Comparison of ENCODE assay signal across 8 cellular contexts in genomic region chr6:27605401-27606342, GRCh38.
DNase-seq lines count a peak whose midpoint lies in the region; ATAC-seq, FAIRE-seq and TF ChIP-seq lines count a peak whose summit lies in the region.

No MANE protein-coding gene starts in this region.

- H3K4me3 Mint-ChIP-seq in endothelial cell (ENCODE audit: unreplicated experiment): peak overlapping the region; percentile 88
- H3K4me3 Mint-ChIP-seq in stimulated activated naive B cell treated with anti-CD40 and anti-IgM and Interleukin-4, amounts not matched to agents 10 μg/mL and 1 μg/mL and 100 μg/mL, for 72 hours: peak overlapping the region; percentile 1 to 72

- intact Hi-C loops in HepG2 (cut with micrococcal nuclease; ENCODE audit: unreplicated experiment) (loop anchor here (5.0 kb wide), 1 partner anchor 103 kb away; no protein-coding TSS in a partner anchor), right lobe of liver (cut with DNase I) (no loop called here), PC-3 (cut with micrococcal nuclease) (no loop called here), esophagus squamous epithelium (cut with DNase I) (no loop called here)

- TF ChIP-seq POLR2A in HepG2 (IDR thresholded peaks at IDR 0.05; ENCODE audit: insufficient read depth in 1 of 2, low read depth in 2 of 2, low read length in 2 of 2): no peak
- TF ChIP-seq POLR2A in right lobe of liver (IDR thresholded peaks at IDR 0.05): no peak
- no peak for TF ChIP-seq POLR2A in esophagus squamous epithelium (IDR thresholded peaks at IDR 0.05)

- no peaks in the 10 kb centered on the region for H3K9me3 ChIP-seq in HepG2 (ENCODE audit: low read length)
- no peaks in the 10 kb centered on the region for H3K9me3 ChIP-seq in right lobe of liver
- no peaks in the 10 kb centered on the region for H3K9me3 ChIP-seq in PC-3 (ENCODE audit: low read length)
- peaks cover 0 to 6% (median 0%) of the 10 kb centered on the region in 3 donors for H3K9me3 ChIP-seq in esophagus squamous epithelium

- H3K79me2 ChIP-seq in HepG2 (ENCODE audit: insufficient read depth, low read length) (no peaks in the 10 kb centered on the region), PC-3 (ENCODE audit: low read length) (no peaks in the 10 kb centered on the region)

- no peaks in the 10 kb centered on the region for H3K36me3 ChIP-seq in HepG2 (replicated peaks in 1 of 2; ENCODE audit: control insufficient read depth in 1 of 2, insufficient read depth in 2 of 2, low read length in 2 of 2)
- H3K36me3 ChIP-seq in right lobe of liver: no peaks in the 10 kb centered on the region
- no peaks in the 10 kb centered on the region for H3K36me3 ChIP-seq in PC-3 (ENCODE audit: low read depth, low read length)
- H3K36me3 ChIP-seq in esophagus squamous epithelium: no peaks in the 10 kb centered on the region

- 31% methylated on average over 31 of the region's 31 CpGs for WGBS in HepG2 (ENCODE audit: low lambda C conversion rate)
- 7% methylated on average over 29 of the region's 31 CpGs for WGBS in right lobe of liver (ENCODE audit: insufficient coverage, low coverage, low lambda C conversion rate, missing lambda C conversion rate)
- WGBS in esophagus squamous epithelium, 2 donors: 11 to 17% methylated on average over 30 to 31 of the region's 31 CpGs

- peak; percentile 61 for DNase-seq in HepG2 (ENCODE audit: low spot score)
- DNase-seq in right lobe of liver: no peak
- DNase-seq in PC-3: peak; percentile 64
- peak; percentile 66 for DNase-seq in endothelial cell (ENCODE audit: low spot score)
- peak; percentile 8 for DNase-seq in stimulated activated naive B cell treated with anti-CD40 and anti-IgM and Interleukin-4, amounts not matched to agents 10 μg/mL and 1 μg/mL and 100 μg/mL, for 72 hours
- no peak for DNase-seq in effector CD8-positive, alpha-beta T cell (lab: John Stamatoyannopoulos, UW)
- DNase-seq in esophagus squamous epithelium (lab: John Stamatoyannopoulos, UW): no peak

- peak overlapping the region; percentile 86 for H3K27ac Mint-ChIP-seq in endothelial cell (ENCODE audit: unreplicated experiment)
- peak overlapping the region; percentile 88 for H3K27ac Mint-ChIP-seq in stimulated activated naive B cell treated with anti-CD40 and anti-IgM and Interleukin-4, amounts not matched to agents 10 μg/mL and 1 μg/mL and 100 μg/mL, for 72 hours

- no peak for TF ChIP-seq EP300 in HepG2 (IDR thresholded peaks at IDR 0.05; ENCODE audit: low read depth in 2 of 2, low read length in 2 of 2)
- no peak for TF ChIP-seq EP300 in HepG2 (CRISPR knock-in tag; IDR thresholded peaks at IDR 0.05; ENCODE audit: borderline replicate concordance)

- BruUV-seq in HepG2 (replicated peaks; lab: Mats Ljungman, UMichigan) (no TSS peak), PC-3 (replicated peaks; lab: Mats Ljungman, UMichigan) (no TSS peak)

- H3F3A ChIP-seq in PC-3 (ENCODE audit: low read length, unreplicated experiment): no peaks in the 10 kb centered on the region

- no peaks in the 10 kb centered on the region for H4K20me1 ChIP-seq in HepG2 (ENCODE audit: insufficient read depth, low read length)
- no peaks in the 10 kb centered on the region for H4K20me1 ChIP-seq in PC-3 (ENCODE audit: low read length)

- peak; percentile 72 for FAIRE-seq in HepG2 (lab: Jason Lieb, UNC)

- H3K4me2 ChIP-seq in HepG2 (ENCODE audit: low read depth, low read length) (peak overlapping the region; percentile 74), PC-3 (ENCODE audit: low read length) (no peak overlapping the region)

- H3K27ac ChIP-seq in HepG2 (ENCODE audit: extremely low read length, insufficient read depth, low read length): no peak overlapping the region
- H3K27ac ChIP-seq in right lobe of liver: no peak overlapping the region
- no peak overlapping the region for H3K27ac ChIP-seq in PC-3 (ENCODE audit: low read length)
- H3K27ac ChIP-seq in esophagus squamous epithelium: no peak overlapping the region

- ATAC-seq in HepG2 (peak; percentile 75), right lobe of liver (no peak), PC-3 (no peak), GM21737 (IDR thresholded peaks at IDR 0.05; ENCODE audit: unreplicated experiment) (no peak)
- ATAC-seq in stimulated activated naive B cell treated with anti-CD40 and anti-IgM and Interleukin-4, amounts not matched to agents 10 μg/mL and 1 μg/mL and 100 μg/mL, for 72 hours (replicated peaks): no peak

- H3K4me3 ChIP-seq in HepG2 (replicated peaks in 1 of 3; ENCODE audit: insufficient read depth in 1 of 3, low read depth in 2 of 3, low read length in 3 of 3): peak overlapping the region; percentile 41 to 58 (median 53)
- no peak overlapping the region for H3K4me3 ChIP-seq in right lobe of liver
- H3K4me3 ChIP-seq in PC-3 (ENCODE audit: low read length): no peak overlapping the region; the same call in 1 of the 2 replicates
- peak overlapping the region in 1 of 4 donors; percentile 33 for H3K4me3 ChIP-seq in esophagus squamous epithelium

- H3K4me1 Mint-ChIP-seq in endothelial cell (ENCODE audit: unreplicated experiment): peaks cover 16% of the 10 kb centered on the region
- peaks cover 6 to 8% of the 10 kb centered on the region in 2 donors for H3K4me1 Mint-ChIP-seq in stimulated activated naive B cell treated with anti-CD40 and anti-IgM and Interleukin-4, amounts not matched to agents 10 μg/mL and 1 μg/mL and 100 μg/mL, for 72 hours

- in situ Hi-C loops in HepG2 (cut with HindIII; ENCODE audit: extremely low pct_ligation_motif_present, low pct_unique_long_range_greater_than_20kb): loop anchor here (25.0 kb wide), 1 partner anchor 93 kb away; no protein-coding TSS in a partner anchor

- H3K9me3 Mint-ChIP-seq in endothelial cell (ENCODE audit: unreplicated experiment): no peaks in the 10 kb centered on the region
- H3K9me3 Mint-ChIP-seq in stimulated activated naive B cell treated with anti-CD40 and anti-IgM and Interleukin-4, amounts not matched to agents 10 μg/mL and 1 μg/mL and 100 μg/mL, for 72 hours: peaks cover 0 to 1% of the 10 kb centered on the region in 2 donors

- TF ChIP-seq RAD21 in HepG2 (CRISPR knock-in tag; IDR thresholded peaks at IDR 0.05): no peak

- CTCF ChIA-PET in HepG2 (lab: Yijun Ruan, JAX; ENCODE audit: low intra/inter-chr PET ratio, low total read pairs) (no interaction called here), PC-3 (lab: Charles Lee) (no interaction called here)

- H3K36me3 Mint-ChIP-seq in endothelial cell (ENCODE audit: low read depth, unreplicated experiment): no peaks in the 10 kb centered on the region
- H3K36me3 Mint-ChIP-seq in stimulated activated naive B cell treated with anti-CD40 and anti-IgM and Interleukin-4, amounts not matched to agents 10 μg/mL and 1 μg/mL and 100 μg/mL, for 72 hours: peaks cover 0 to 6% of the 10 kb centered on the region in 2 donors

- H3K9ac ChIP-seq in HepG2 (ENCODE audit: insufficient read depth, low read depth, low read length) (peak overlapping the region; percentile 10; the same call in 1 of the 2 replicates), PC-3 (ENCODE audit: low read length) (no peak overlapping the region)

- H2AFZ ChIP-seq in HepG2 (ENCODE audit: low read length): no peak overlapping the region
- 0 out of 2 replicates have a peak overlapping the region, but pooled peaks have one; percentile 31 for H2AFZ ChIP-seq in PC-3 (ENCODE audit: low read length)

- H3K27me3 ChIP-seq in HepG2 (ENCODE audit: control insufficient read depth in 1 of 2, insufficient read depth in 2 of 2, low read length in 2 of 2): no peaks in the 10 kb centered on the region
- H3K27me3 ChIP-seq in right lobe of liver: peaks cover 0 to 9% of the 10 kb centered on the region in 2 donors
- H3K27me3 ChIP-seq in PC-3 (ENCODE audit: low read length): no peaks in the 10 kb centered on the region
- H3K27me3 ChIP-seq in esophagus squamous epithelium: peaks cover 0 to 86% (median 10%) of the 10 kb centered on the region in 4 donors

- peaks cover 7% of the 10 kb centered on the region for H3K27me3 Mint-ChIP-seq in endothelial cell (ENCODE audit: unreplicated experiment)
- H3K27me3 Mint-ChIP-seq in stimulated activated naive B cell treated with anti-CD40 and anti-IgM and Interleukin-4, amounts not matched to agents 10 μg/mL and 1 μg/mL and 100 μg/mL, for 72 hours: peaks cover 56 to 73% of the 10 kb centered on the region in 2 donors

- TF ChIP-seq CTCF in HepG2 (CRISPR knock-in tag; IDR thresholded peaks at IDR 0.05) (0 out of 2 replicates have a peak, but pooled peaks have one; percentile 7), right lobe of liver (IDR thresholded peaks at IDR 0.05) (no peak), PC-3 (conservative IDR thresholded peaks at IDR 0.05; ENCODE audit: low read depth, low read length) (no peak), endothelial cell (IDR thresholded peaks at IDR 0.05; ENCODE audit: unreplicated experiment) (no peak), esophagus squamous epithelium (IDR thresholded peaks at IDR 0.05) (no peak)

- POLR2A ChIA-PET in HepG2 (lab: Yijun Ruan, JAX) (no interaction called here), PC-3 (lab: Charles Lee; ENCODE audit: unreplicated experiment) (no interaction called here)

- peaks cover 32% of the 10 kb centered on the region for H3K4me1 ChIP-seq in HepG2 (ENCODE audit: insufficient read depth, low read length)
- no peaks in the 10 kb centered on the region for H3K4me1 ChIP-seq in right lobe of liver
- peaks cover 7% of the 10 kb centered on the region for H3K4me1 ChIP-seq in PC-3 (ENCODE audit: insufficient read depth, low read length)
- peaks cover 0 to 21% (median 0%) of the 10 kb centered on the region in 3 donors for H3K4me1 ChIP-seq in esophagus squamous epithelium

- no peaks in the 10 kb centered on the region for H3K9me2 ChIP-seq in PC-3 (replicated peaks; ENCODE audit: low read length)

TF ChIP-seq in HepG2, 621 proteins besides CTCF, POLR2A, EP300 and RAD21 (continues in another document):
- no peak for TF ChIP-seq ZNF556 (CRISPR knock-in tag; IDR thresholded peaks at IDR 0.05; ENCODE audit: borderline replicate concordance)
- no peak for TF ChIP-seq SIX4 (CRISPR knock-in tag; IDR thresholded peaks at IDR 0.05)
- no peak for TF ChIP-seq SRSF1 (optimal IDR thresholded peaks at IDR 0.05; ENCODE audit: low read depth, low read length)
- no peak for TF ChIP-seq HIVEP1 (CRISPR knock-in tag; IDR thresholded peaks at IDR 0.05)
- no peak for TF ChIP-seq ZNF101 (CRISPR knock-in tag; IDR thresholded peaks at IDR 0.05; ENCODE audit: borderline replicate concordance, low read depth)
- no peak for TF ChIP-seq MLX (CRISPR knock-in tag; IDR thresholded peaks at IDR 0.05)
- no peak for TF ChIP-seq ZNF10 (CRISPR knock-in tag; IDR thresholded peaks at IDR 0.05; ENCODE audit: borderline replicate concordance, low read depth)
- TF ChIP-seq MAF1 (CRISPR knock-in tag; IDR thresholded peaks at IDR 0.05; ENCODE audit: borderline replicate concordance): 0 out of 2 replicates have a peak, but pooled peaks have one; percentile 61
- TF ChIP-seq ZNF558 (CRISPR knock-in tag; IDR thresholded peaks at IDR 0.05; ENCODE audit: borderline replicate concordance): no peak
- no peak for TF ChIP-seq XRCC5 (optimal IDR thresholded peaks at IDR 0.05; ENCODE audit: low read length)

Comparison
In these comparisons a context has a peak if more than half of its experiments do, and no peak if none do; other contexts are left out.
1. DNase-seq: peak in HepG2 (single experiment), PC-3 (single experiment), endothelial cell (single experiment) and stimulated activated naive B cell treated with anti-CD40 and anti-IgM and Interleukin-4, amounts not matched to agents 10 μg/mL and 1 μg/mL and 100 μg/mL, for 72 hours (single experiment); none in right lobe of liver (0 of 3), effector CD8-positive, alpha-beta T cell (single experiment) and esophagus squamous epithelium (single experiment).
2. H3K4me3 ChIP-seq: peak in HepG2 (3 of 3); none in right lobe of liver (0 of 3) and PC-3 (single experiment).